Comparison of ENCODE assay signal across 26 cellular contexts in the genomic region with DNA sequence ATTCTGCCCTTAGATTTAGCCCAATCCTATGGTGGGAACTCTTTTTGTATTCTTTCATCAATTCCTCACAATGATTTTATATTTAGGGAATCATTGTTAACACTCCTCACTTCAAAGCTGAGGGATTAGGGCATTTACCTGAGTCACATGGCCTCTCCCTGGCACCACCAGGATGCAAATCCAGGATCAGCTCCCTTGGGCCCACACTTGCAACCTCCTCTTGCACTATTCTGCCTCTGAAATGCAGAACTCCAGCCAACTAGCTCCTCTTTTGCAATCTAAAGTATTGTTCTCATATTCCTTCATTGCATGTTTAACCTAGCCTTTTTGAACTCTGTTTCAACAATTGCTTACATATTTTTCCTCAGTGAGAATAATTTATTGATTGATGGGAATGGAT. TPM values are rescaled to one million over a fixed set of nuclear protein-coding genes. Genes with fewer than 3 reads are reported as not detected.
A peak's percentile ranks its signal among the peaks of the same experiment; 100 is the strongest.
DNase-seq lines count a peak whose midpoint lies in the region; ATAC-seq and TF ChIP-seq lines count a peak whose summit lies in the region.
"Had no signal": no experiment of that assay in that cellular context is flagged by ENCODE, and none has a peak within 500 bp of the region (broad histone marks: within the 10 kb centered on the region; RNA-seq: fewer than 3 reads in every experiment).

No MANE protein-coding gene starts in this region.

- peaks cover 25% of the 10 kb centered on the region for H3K4me1 Mint-ChIP-seq in nephron
- H3K4me1 Mint-ChIP-seq in activated T-cell treated with anti-CD3 and anti-CD28 coated beads, Interleukin-2, amount 50 U/mL, for 4 hours (ENCODE audit: low read depth): peaks cover 15% of the 10 kb centered on the region

- H3K27me3 Mint-ChIP-seq in nephron (ENCODE audit: low read depth): no peaks in the 10 kb centered on the region
- no peaks in the 10 kb centered on the region for H3K27me3 Mint-ChIP-seq in activated T-cell treated with anti-CD3 and anti-CD28 coated beads, Interleukin-2, amount 50 U/mL, for 4 hours (ENCODE audit: low read depth)
- H3K27me3 Mint-ChIP-seq: activated naive CD8-positive, alpha-beta T cell; stimulated activated naive CD8-positive, alpha-beta T cell treated with anti-CD3 and anti-CD28 coated beads, Interleukin-15, amount 100 ng/mL, for 72 hours had no signal

- DNase-seq in DND-41 (no peak), NB4 (ENCODE audit: low read depth) (peak; percentile 33), choroid plexus epithelial cell (ENCODE audit: low read depth) (peak; percentile 44), OCI-M1 (lab: John Stamatoyannopoulos, UW) (no peak)
- DNase-seq in activated T-cell treated with anti-CD3 and anti-CD28 coated beads, Interleukin-2, amount 50 U/mL, for 4 hours: no peak
- DNase-seq: anterior cingulate cortex; C1 segment of cervical spinal cord; cortex of kidney; effector memory CD4-positive, alpha-beta T cell; foreskin keratinocyte; NCI-H1694; NCI-H510A; SK-N-SH; stimulated activated CD4-positive, alpha-beta T cell treated with anti-CD3 and anti-CD28 coated beads, Interleukin-12 subunit alpha, Interleukin-12 subunit beta, amount 100 ng/mL, for 4 hours; stimulated activated CD4-positive, alpha-beta T cell treated with anti-CD3 and anti-CD28 coated beads, Interleukin-2, amount 100 ng/mL, for 48 hours; stimulated activated naive CD8-positive, alpha-beta T cell treated with anti-CD3 and anti-CD28 coated beads, Interleukin-15, amount 100 ng/mL, for 72 hours; T-helper 2 cell had no signal

- H3K27me3 ChIP-seq in DND-41 (ENCODE audit: insufficient read depth, low read length, poor library complexity): no peaks in the 10 kb centered on the region
- H3K27me3 ChIP-seq: cardiac muscle cell, foreskin keratinocyte had no signal

- H3K4me3 Mint-ChIP-seq in nephron: peak overlapping the region; percentile 31 to 63 (median 37)
- no peak overlapping the region for H3K4me3 Mint-ChIP-seq in activated T-cell treated with anti-CD3 and anti-CD28 coated beads, Interleukin-2, amount 50 U/mL, for 4 hours
- H3K4me3 Mint-ChIP-seq: activated naive CD8-positive, alpha-beta T cell; stimulated activated naive CD8-positive, alpha-beta T cell treated with anti-CD3 and anti-CD28 coated beads, Interleukin-15, amount 100 ng/mL, for 72 hours had no signal

- peak overlapping the region; percentile 33; the same call in 1 of the 2 replicates for H2AFZ ChIP-seq in DND-41 (ENCODE audit: low read depth, low read length)

- no peaks in the 10 kb centered on the region for H3K9me3 Mint-ChIP-seq in nephron
- H3K9me3 Mint-ChIP-seq in activated T-cell treated with anti-CD3 and anti-CD28 coated beads, Interleukin-2, amount 50 U/mL, for 4 hours: peaks cover 4% of the 10 kb centered on the region
- H3K9me3 Mint-ChIP-seq: activated T-helper 2 cell treated with anti-CD3 and anti-CD28 coated beads, Interferon-gamma antibody, Interleukin-2, Interleukin-4, amounts not matched to agents 10 μg/mL and 5 μg/mL and 100 μg/mL, durations not matched to agents 14 hours and 24 hours and 36 hours had no signal

- peak overlapping the region; percentile 61 to 87 (median 86) for H3K27ac Mint-ChIP-seq in nephron
- H3K27ac Mint-ChIP-seq: activated naive CD8-positive, alpha-beta T cell; activated T-helper 2 cell treated with anti-CD3 and anti-CD28 coated beads, Interferon-gamma antibody, Interleukin-2, Interleukin-4, amounts not matched to agents 10 μg/mL and 5 μg/mL and 100 μg/mL, durations not matched to agents 14 hours and 24 hours and 36 hours; stimulated activated naive CD8-positive, alpha-beta T cell treated with anti-CD3 and anti-CD28 coated beads, Interleukin-15, amount 100 ng/mL, for 72 hours had no signal

- ATAC-seq in DND-41 (ENCODE audit: insufficient read depth, low read depth): no peak
- no peak for ATAC-seq in activated T-cell treated with anti-CD3 and anti-CD28 coated beads, Interleukin-2, amount 50 U/mL, for 4 hours
- ATAC-seq in HG02571 (IDR thresholded peaks at IDR 0.05; ENCODE audit: unreplicated experiment): no peak
- ATAC-seq: foreskin keratinocyte; Right ventricle myocardium inferior; sciatic nerve; stimulated activated naive CD8-positive, alpha-beta T cell treated with anti-CD3 and anti-CD28 coated beads, Interleukin-15, amount 100 ng/mL, for 72 hours had no signal

- H3K9ac ChIP-seq in DND-41 (ENCODE audit: low read depth, low read length): no peak overlapping the region
- H3K9ac ChIP-seq: SK-N-SH had no signal

- TF ChIP-seq POLR2A in NB4 (IDR thresholded peaks at IDR 0.05; ENCODE audit: extremely low read depth, insufficient read length): no peak

- no peak overlapping the region for H3K4me3 ChIP-seq in DND-41 (ENCODE audit: low read depth in 1 of 2, low read length in 2 of 2)
- no peak overlapping the region for H3K4me3 ChIP-seq in NB4 (ENCODE audit: low read depth, low read length)
- no peak overlapping the region for H3K4me3 ChIP-seq in choroid plexus epithelial cell (ENCODE audit: low read depth, low read length)
- H3K4me3 ChIP-seq: cardiac muscle cell, thoracic aorta had no signal

- H3K27ac ChIP-seq in DND-41 (ENCODE audit: low read length): no peak overlapping the region
- H3K27ac ChIP-seq: cardiac muscle cell, epithelial cell of prostate, foreskin keratinocyte, thoracic aorta had no signal

- no peak for TF ChIP-seq CTCF in DND-41 (IDR thresholded peaks at IDR 0.05; ENCODE audit: borderline replicate concordance, extremely low read depth, low read length, poor library complexity, severe bottlenecking)
- no peak for TF ChIP-seq CTCF in NB4 (IDR thresholded peaks at IDR 0.05; ENCODE audit: low read depth, low read length)
- TF ChIP-seq CTCF in choroid plexus epithelial cell (conservative IDR thresholded peaks at IDR 0.05; ENCODE audit: low read depth, low read length): no peak
- no peak for TF ChIP-seq CTCF in nephron (IDR thresholded peaks at IDR 0.05; ENCODE audit: unreplicated experiment in 3 of 3)

- H3K79me2 ChIP-seq in DND-41 (ENCODE audit: insufficient read depth, low read length): peaks cover 13% of the 10 kb centered on the region

- H4K20me1 ChIP-seq in DND-41 (ENCODE audit: insufficient read depth, low read length): peaks cover 5% of the 10 kb centered on the region; the same call in 1 of the 2 replicates

- H3K4me1 ChIP-seq in DND-41 (ENCODE audit: insufficient read depth, low read length): peaks cover 19% of the 10 kb centered on the region

- no peaks in the 10 kb centered on the region for H3K36me3 Mint-ChIP-seq in nephron (ENCODE audit: low read depth)
- peaks cover 2% of the 10 kb centered on the region for H3K36me3 Mint-ChIP-seq in activated T-cell treated with anti-CD3 and anti-CD28 coated beads, Interleukin-2, amount 50 U/mL, for 4 hours (ENCODE audit: insufficient read depth)

- no peak overlapping the region for H3K4me2 ChIP-seq in DND-41 (ENCODE audit: insufficient read depth, low read length)
- H3K4me2 ChIP-seq: SK-N-SH had no signal

- no peaks in the 10 kb centered on the region for H3K9me3 ChIP-seq in DND-41 (ENCODE audit: insufficient read depth, low read length, severe bottlenecking)
- H3K9me3 ChIP-seq: SK-N-SH, thoracic aorta had no signal

- no peaks in the 10 kb centered on the region for H3K36me3 ChIP-seq in DND-41 (ENCODE audit: insufficient read depth, low read length)
- H3K36me3 ChIP-seq: cardiac muscle cell, thoracic aorta had no signal

RNA-seq across cellular contexts. Expression of a gene that starts 3.2 kb away (rescaled TPM):
- total RNA-seq in activated T-cell treated with anti-CD3 and anti-CD28 coated beads, Interleukin-2, amount 50 U/mL, for 4 hours: 1 to 10 TPM; 7.7 to 9.0 (median 8.2) TPM

Comparison
In these comparisons a context has a peak if more than half of its experiments do, and no peak if none do; other contexts are left out.
1. DNase-seq: peak in NB4 (single experiment) and choroid plexus epithelial cell (single experiment); none in DND-41 (single experiment), activated T-cell treated with anti-CD3 and anti-CD28 coated beads, Interleukin-2, amount 50 U/mL, for 4 hours (single experiment) and OCI-M1 (single experiment).